ENCODE assay signal across 8 cellular contexts in genomic region chr4:1712216-1713002, GRCh38. TPM values are rescaled to one million over a fixed set of nuclear protein-coding genes. Genes with fewer than 3 reads are reported as not detected.
DNase-seq lines count a peak whose midpoint lies in the region; ATAC-seq lines count a peak whose summit lies in the region.

SLBP (minus strand) TSS chr4:1712319; CDS start chr4:1712188, 131 bp downstream.

- CTCF ChIA-PET in activated CD8-positive, alpha-beta memory T cell treated with anti-CD3 and anti-CD28 coated beads for 36 hours (lab: Charles Lee): interaction anchor here (0.6 to 3.4 kb wide), 5 partner anchors 9 to 30 kb away, joined by 3 to 24 read pairs (median 4); partner anchors contain the start of genes TACC3 and TMEM129

- H3K4me1 Mint-ChIP-seq in memory B cell: peaks cover 38% of the 10 kb centered on the region

- H3K36me3 Mint-ChIP-seq in memory B cell: peaks cover 4% of the 10 kb centered on the region

- H3K27me3 Mint-ChIP-seq in memory B cell: no peaks in the 10 kb centered on the region

- DNase-seq in COLO829 (ENCODE audit: low spot score) (peak; percentile 84), HT1080 (ENCODE audit: low read depth) (peak; percentile 92), NOMO-1 (lab: John Stamatoyannopoulos, UW; ENCODE audit: unreplicated experiment in 2 of 2) (peak; percentile 98 to 99), memory B cell (ENCODE audit: low spot score in 2 of 2) (peak; percentile 97 to 98)
- DNase-seq in effector CD8-positive, alpha-beta T cell (lab: John Stamatoyannopoulos, UW): peak; percentile 96
- DNase-seq in stimulated activated CD8-positive, alpha-beta memory T cell treated with anti-CD3 and anti-CD28 coated beads, Interleukin-12 subunit alpha, Interleukin-12 subunit beta, amount 100 ng/mL, for 24 hours (ENCODE audit: extremely low read depth): peak; percentile 96

- no peaks in the 10 kb centered on the region for H3K9me3 Mint-ChIP-seq in memory B cell

- POLR2A ChIA-PET in activated CD8-positive, alpha-beta memory T cell treated with anti-CD3 and anti-CD28 coated beads for 36 hours (lab: Charles Lee): interaction anchor here (0.7 to 2.1 kb wide), 7 partner anchors 8 to 27 kb away, joined by 3 to 14 read pairs (median 4); partner anchors contain the start of genes TACC3 and TMEM129

- H3K4me3 Mint-ChIP-seq in memory B cell: peak within 1 kb of the TSS; percentile 97

- peak; percentile 63 for ATAC-seq in GM21367 (IDR thresholded peaks at IDR 0.05; ENCODE audit: unreplicated experiment)
- ATAC-seq in memory B cell (ENCODE audit: low read depth): peak; percentile 81

- peak within 1 kb of the TSS; percentile 94 for H3K27ac Mint-ChIP-seq in memory B cell

RNA-seq across cellular contexts. Expression of gene SLBP, which starts in this region (rescaled TPM):
- total RNA-seq in HT1080 (2014; rRNA removed; shearing (Covaris generic)): 139 and 142 TPM in 2 replicates
- 92.3 and 94.6 TPM in 2 replicates for polyA plus RNA-seq in HT1080 (2015; cell fraction: cytosol; rRNA removed)
- polyA plus RNA-seq in HT1080 (2015; cell fraction: nucleus; rRNA removed): 66.6 and 68.4 TPM in 2 replicates
- total RNA-seq in activated CD8-positive, alpha-beta memory T cell treated with anti-CD3 and anti-CD28 coated beads for 36 hours: 100 to 1,000 TPM; 181 to 182 TPM

Comparison
In these comparisons a context has a peak if more than half of its experiments do, and no peak if none do; other contexts are left out.
1. Peak in every context shown above with its lines: DNase-seq and ATAC-seq.